In genomic region chr6:134810402-134810801, GRCh38 we compare ENCODE assay signal across 15 cellular contexts.
A peak's percentile ranks its signal among the peaks of the same experiment; 100 is the strongest.
DNase-seq lines count a peak whose midpoint lies in the region; ATAC-seq and TF ChIP-seq lines count a peak whose summit lies in the region.
"Had no signal": no experiment of that assay in that cellular context is flagged by ENCODE, and none has a peak within 500 bp of the region (broad histone marks: within the 10 kb centered on the region; RNA-seq: fewer than 3 reads in every experiment).

No MANE protein-coding gene starts in this region.

- no peak for ATAC-seq in psoas muscle
- ATAC-seq: HCT116 had no signal

- in situ Hi-C loops in mammary epithelial cell (cut with MboI; ENCODE audit: low sequenced_read_pairs in 2 of 2) = loop anchor here in 1 of 2 donors (25.0 kb wide), 1 partner anchor 373 kb away; no protein-coding TSS in a partner anchor

- H3K27me3 ChIP-seq in mammary epithelial cell (ENCODE audit: insufficient read depth, low read length) (no peaks in the 10 kb centered on the region), psoas muscle (ENCODE audit: insufficient read depth in 3 of 3, low read length in 2 of 3) (no peaks in the 10 kb centered on the region), suprapubic skin (no peaks in the 10 kb centered on the region)
- H3K27me3 ChIP-seq: BLaER1 had no signal

- H2AFZ ChIP-seq in mammary epithelial cell (ENCODE audit: low read depth, low read length) = peak overlapping the region; percentile 20

- H3K4me2 ChIP-seq in mammary epithelial cell (ENCODE audit: insufficient read depth, low read depth, low read length) = no peak overlapping the region
- H3K4me2 ChIP-seq: BLaER1 had no signal

- dilution Hi-C loops in mammary epithelial cell (cut with HindIII; ENCODE audit: low sequenced_read_pairs) = no loop called here

- H3K4me1 ChIP-seq in mammary epithelial cell (ENCODE audit: insufficient read depth, low read length) (peaks cover 10% of the 10 kb centered on the region), psoas muscle (no peaks in the 10 kb centered on the region), suprapubic skin (no peaks in the 10 kb centered on the region)
- H3K4me1 ChIP-seq: Caco-2 had no signal

- no peaks in the 10 kb centered on the region for H3K9me3 Mint-ChIP-seq in MCF 10A (ENCODE audit: unreplicated experiment)
- H3K9me3 Mint-ChIP-seq: CD8-positive, alpha-beta memory T cell had no signal

- H4K20me1 ChIP-seq in mammary epithelial cell (ENCODE audit: insufficient read depth, low read length) = no peaks in the 10 kb centered on the region
- H4K20me1 ChIP-seq: BLaER1 had no signal

- intact Hi-C loops in mammary epithelial cell (cut with micrococcal nuclease) = no loop called here
- intact Hi-C loops in MCF 10A (cut with micrococcal nuclease) = no loop called here
- intact Hi-C loops in psoas muscle (cut with DNase I) = no loop called here

- no peaks in the 10 kb centered on the region for H3K27me3 Mint-ChIP-seq in MCF 10A (ENCODE audit: insufficient read depth, unreplicated experiment)

- DNase-seq in mammary epithelial cell (no peak), MCF 10A (ENCODE audit: unreplicated experiment) (no peak), RPMI7951 (ENCODE audit: low read depth) (peak; percentile 28), fibroblast of mammary gland (ENCODE audit: low read depth) (peak; percentile 59), psoas muscle (no peak), NCI-H446 (lab: John Stamatoyannopoulos, UW) (no peak), occipital lobe (lab: John Stamatoyannopoulos, UW) (no peak), suprapubic skin (ENCODE audit: low spot score in 2 of 2) (no peak)
- DNase-seq: AML-193; Caco-2; CD8-positive, alpha-beta memory T cell; DND-41 had no signal

- no peaks in the 10 kb centered on the region for H3K36me3 Mint-ChIP-seq in MCF 10A (ENCODE audit: insufficient read depth, unreplicated experiment)
- H3K36me3 Mint-ChIP-seq: CD8-positive, alpha-beta memory T cell had no signal

- no peak overlapping the region for H3K27ac Mint-ChIP-seq in MCF 10A (ENCODE audit: low read depth, unreplicated experiment)
- H3K27ac Mint-ChIP-seq: CD8-positive, alpha-beta memory T cell had no signal

- no peak overlapping the region for H3K4me3 ChIP-seq in mammary epithelial cell (replicated peaks in 1 of 3; ENCODE audit: insufficient read depth in 1 of 3, low read depth in 2 of 3, low read length in 3 of 3)
- no peak overlapping the region for H3K4me3 ChIP-seq in fibroblast of mammary gland (ENCODE audit: control insufficient read depth, low read depth, low read length)
- no peak overlapping the region for H3K4me3 ChIP-seq in psoas muscle
- H3K4me3 ChIP-seq in suprapubic skin = no peak overlapping the region
- H3K4me3 ChIP-seq: BLaER1 had no signal

- BruUV-seq in mammary epithelial cell (replicated peaks; lab: Mats Ljungman, UMichigan) (no TSS peak), MCF 10A (replicated peaks; lab: Mats Ljungman, UMichigan) (no TSS peak)

- no peaks in the 10 kb centered on the region for H3K4me1 Mint-ChIP-seq in MCF 10A (ENCODE audit: insufficient read depth, unreplicated experiment)
- H3K4me1 Mint-ChIP-seq: CD8-positive, alpha-beta memory T cell had no signal

- TF ChIP-seq POLR2A in suprapubic skin (IDR thresholded peaks at IDR 0.05) = no peak

- H3K27ac ChIP-seq in mammary epithelial cell (ENCODE audit: insufficient read depth, low read depth, low read length) (no peak overlapping the region), psoas muscle (no peak overlapping the region), suprapubic skin (no peak overlapping the region)
- H3K27ac ChIP-seq: 22Rv1, BLaER1 had no signal

- POLR2A ChIA-PET in MCF 10A (lab: Yijun Ruan, JAX) = interaction anchor here (1.9 kb wide), 1 partner anchor 637 kb away, joined by 4 read pairs; no protein-coding TSS in a partner anchor

- H3K9me3 ChIP-seq in mammary epithelial cell (replicated peaks; ENCODE audit: insufficient read depth, low read length) (no peaks in the 10 kb centered on the region), psoas muscle (no peaks in the 10 kb centered on the region), suprapubic skin (no peaks in the 10 kb centered on the region)
- H3K9me3 ChIP-seq: BLaER1, Caco-2 had no signal

- CTCF ChIA-PET in mammary epithelial cell (lab: Charles Lee; ENCODE audit: low non-redundant PET) (no interaction called here), MCF 10A (lab: Yijun Ruan, JAX) (interaction anchor here (0.6 kb wide), 2 partner anchors 14 to 921 kb away, joined by 3 read pairs; no protein-coding TSS in a partner anchor)

- H3K79me2 ChIP-seq in mammary epithelial cell (ENCODE audit: insufficient read depth, low read length) = no peaks in the 10 kb centered on the region

- TF ChIP-seq CTCF in mammary epithelial cell (conservative IDR thresholded peaks at IDR 0.05 in 1 of 2, IDR thresholded peaks at IDR 0.05 in 1 of 2; ENCODE audit: extremely low read depth in 1 of 2, insufficient read depth in 1 of 2, low read depth in 1 of 2, low read length in 2 of 2) (no peak), MCF 10A (IDR thresholded peaks at IDR 0.05; ENCODE audit: unreplicated experiment) (no peak), fibroblast of mammary gland (conservative IDR thresholded peaks at IDR 0.05; ENCODE audit: control insufficient read depth, insufficient read depth, low read depth, low read length) (no peak), psoas muscle (IDR thresholded peaks at IDR 0.05) (no peak), suprapubic skin (IDR thresholded peaks at IDR 0.05) (no peak)

- no peak for TF ChIP-seq EP300 in suprapubic skin (IDR thresholded peaks at IDR 0.05)

- H3K36me3 ChIP-seq in mammary epithelial cell (ENCODE audit: insufficient read depth, low read length) = no peaks in the 10 kb centered on the region
- no peaks in the 10 kb centered on the region for H3K36me3 ChIP-seq in psoas muscle (ENCODE audit: insufficient read depth in 1 of 2, low read depth in 1 of 2)
- no peaks in the 10 kb centered on the region for H3K36me3 ChIP-seq in suprapubic skin
- H3K36me3 ChIP-seq: BLaER1 had no signal

- H3K9ac ChIP-seq in mammary epithelial cell (ENCODE audit: insufficient read depth, low read length) = no peak overlapping the region
- H3K9ac ChIP-seq: BLaER1 had no signal

- no peak overlapping the region for H3K4me3 Mint-ChIP-seq in MCF 10A (ENCODE audit: unreplicated experiment)
- H3K4me3 Mint-ChIP-seq: CD8-positive, alpha-beta memory T cell had no signal

- 94% methylated on average over 2 of the region's 2 CpGs for WGBS in mammary epithelial cell (ENCODE audit: low coverage, missing lambda C conversion rate)
- 94 to 100% (median 96%) methylated on average over 2 of the region's 2 CpGs for WGBS in psoas muscle, 3 donors
- 94% methylated on average over 2 of the region's 2 CpGs for WGBS in suprapubic skin

Comparison
In these comparisons a context has a peak if more than half of its experiments do, and no peak if none do; other contexts are left out.
1. DNase-seq: peak in RPMI7951 (single experiment) and fibroblast of mammary gland (single experiment); none in mammary epithelial cell (single experiment), MCF 10A (single experiment), psoas muscle (0 of 2), NCI-H446 (0 of 2), occipital lobe (single experiment) and suprapubic skin (0 of 2).